15 cellular contexts compared by ENCODE assay signal in the genomic region with DNA sequence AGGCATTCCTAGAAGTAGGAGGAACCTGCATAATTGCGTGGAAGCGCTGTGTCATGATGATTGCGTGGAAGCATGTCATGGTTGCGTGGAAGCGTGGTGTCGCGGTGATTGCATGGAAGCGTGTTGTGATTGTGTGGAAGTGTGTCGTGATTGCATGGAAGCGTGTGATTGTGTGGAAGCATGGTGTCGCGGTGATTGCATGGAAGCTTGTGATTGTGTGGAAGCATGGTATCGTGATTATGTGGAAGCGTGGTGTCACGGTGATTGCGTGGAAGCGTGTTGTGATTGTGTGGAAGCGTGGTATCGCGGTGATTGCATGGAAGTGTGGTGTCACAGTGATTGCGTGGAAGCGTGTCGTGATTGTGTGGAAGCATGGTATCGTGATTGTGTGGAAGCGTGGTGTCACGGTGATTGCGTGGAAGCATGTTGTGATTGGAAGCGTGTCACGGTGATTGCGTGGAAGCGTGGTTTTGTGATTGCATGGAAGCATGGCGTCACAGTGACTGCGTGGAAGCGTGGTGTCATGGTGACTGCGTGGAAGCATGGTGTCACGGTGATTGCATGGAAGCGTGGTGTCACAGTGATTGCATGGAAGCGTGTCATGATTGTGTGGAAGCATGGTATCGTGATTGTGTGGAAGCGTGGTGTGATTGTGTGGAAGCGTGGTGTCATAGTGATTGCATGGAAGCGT.
DNase-seq lines count a peak whose midpoint lies in the region; ATAC-seq, FAIRE-seq and TF ChIP-seq lines count a peak whose summit lies in the region.
"Had no signal": no experiment of that assay in that cellular context is flagged by ENCODE, and none has a peak within 500 bp of the region (broad histone marks: within the 10 kb centered on the region; RNA-seq: fewer than 3 reads in every experiment).

No MANE protein-coding gene starts in this region.

- H3K4me3 Mint-ChIP-seq in HFFc6 = no peak overlapping the region
- H3K4me3 Mint-ChIP-seq: CD4-positive, CD25-positive, alpha-beta regulatory T cell; IgD-negative memory B cell had no signal

- no peaks in the 10 kb centered on the region; the same call in 1 of the 2 replicates for H4K20me1 ChIP-seq in HepG2 (ENCODE audit: insufficient read depth, low read length)

- intact Hi-C loops in HepG2 (cut with micrococcal nuclease; ENCODE audit: unreplicated experiment) (no loop called here), right lobe of liver (cut with DNase I) (no loop called here)

- H4K8ac ChIP-seq in mesendoderm (ENCODE audit: low read depth, low read length) = no peak overlapping the region

- no TSS peak for BruUV-seq in HepG2 (replicated peaks; lab: Mats Ljungman, UMichigan)

- peak; percentile 34 for FAIRE-seq in HepG2 (lab: Jason Lieb, UNC)
- FAIRE-seq in bronchial epithelial cell (lab: Jason Lieb, UNC) = peak; percentile 100
- FAIRE-seq: H54 had no signal

- TF ChIP-seq EP300 in HepG2 (IDR thresholded peaks at IDR 0.05; ENCODE audit: low read depth in 2 of 2, low read length in 2 of 2) (no peak), HepG2 (CRISPR knock-in tag; IDR thresholded peaks at IDR 0.05; ENCODE audit: borderline replicate concordance) (no peak), suprapubic skin (IDR thresholded peaks at IDR 0.05) (no peak)

- H3K79me2 ChIP-seq in HepG2 (ENCODE audit: insufficient read depth, low read length) (no peaks in the 10 kb centered on the region), mesendoderm (ENCODE audit: control insufficient read depth, insufficient read depth, low read length) (no peaks in the 10 kb centered on the region)

- H3K4me2 ChIP-seq in HepG2 (ENCODE audit: low read depth, low read length) = no peak overlapping the region
- no peak overlapping the region for H3K4me2 ChIP-seq in mesendoderm (ENCODE audit: low read length)
- H3K4me2 ChIP-seq: BLaER1 treated with 17β-estradiol and CSF1 and Interleukin-3, amounts not matched to agents 10 nM and 100 nM had no signal

- POLR2A ChIA-PET in HepG2 (lab: Yijun Ruan, JAX) = no interaction called here

- no peak overlapping the region for H2BK15ac ChIP-seq in mesendoderm (replicated peaks; ENCODE audit: low read depth)

- H3K4me3 ChIP-seq in HepG2 (replicated peaks in 1 of 3; ENCODE audit: insufficient read depth in 1 of 3, low read depth in 2 of 3, low read length in 3 of 3) (no peak overlapping the region), right lobe of liver (no peak overlapping the region), bronchial epithelial cell (ENCODE audit: low read depth, low read length) (no peak overlapping the region), mesendoderm (ENCODE audit: low read length) (peak overlapping the region; percentile 6), suprapubic skin (no peak overlapping the region)
- H3K4me3 ChIP-seq: BLaER1 treated with 17β-estradiol and CSF1 and Interleukin-3, amounts not matched to agents 10 nM and 100 nM had no signal

- H3K9ac ChIP-seq in HepG2 (ENCODE audit: insufficient read depth, low read depth, low read length) = no peak overlapping the region
- H3K9ac ChIP-seq in mesendoderm (ENCODE audit: low read length) = no peak overlapping the region
- H3K9ac ChIP-seq: BLaER1 treated with 17β-estradiol and CSF1 and Interleukin-3, amounts not matched to agents 10 nM and 100 nM had no signal

- H3K4me1 Mint-ChIP-seq in HFFc6 (ENCODE audit: low read depth) = no peaks in the 10 kb centered on the region
- H3K4me1 Mint-ChIP-seq: CD4-positive, CD25-positive, alpha-beta regulatory T cell; IgD-negative memory B cell had no signal

- peaks cover 4% of the 10 kb centered on the region for H3K9me3 Mint-ChIP-seq in HFFc6
- H3K9me3 Mint-ChIP-seq: IgD-negative memory B cell had no signal

- no peaks in the 10 kb centered on the region for H3K36me3 ChIP-seq in HepG2 (replicated peaks in 1 of 2; ENCODE audit: control insufficient read depth in 1 of 2, insufficient read depth in 2 of 2, low read length in 2 of 2)
- no peaks in the 10 kb centered on the region for H3K36me3 ChIP-seq in right lobe of liver
- H3K36me3 ChIP-seq in bronchial epithelial cell (ENCODE audit: control insufficient read depth, insufficient read depth, low read length) = no peaks in the 10 kb centered on the region
- no peaks in the 10 kb centered on the region for H3K36me3 ChIP-seq in mesendoderm (ENCODE audit: control insufficient read depth, insufficient read depth, low read length)
- H3K36me3 ChIP-seq in suprapubic skin = no peaks in the 10 kb centered on the region
- H3K36me3 ChIP-seq: BLaER1 treated with 17β-estradiol and CSF1 and Interleukin-3, amounts not matched to agents 10 nM and 100 nM had no signal

- no peaks in the 10 kb centered on the region for H3K79me1 ChIP-seq in mesendoderm (ENCODE audit: low read length)

- no peak overlapping the region for H2AFZ ChIP-seq in HepG2 (ENCODE audit: low read length)

- no peak overlapping the region for H3K27ac Mint-ChIP-seq in HFFc6
- H3K27ac Mint-ChIP-seq: CD4-positive, CD25-positive, alpha-beta regulatory T cell; IgD-negative memory B cell had no signal

- peaks cover 15% of the 10 kb centered on the region for H3K27me3 Mint-ChIP-seq in HFFc6 (ENCODE audit: insufficient read depth)
- H3K27me3 Mint-ChIP-seq: CD4-positive, CD25-positive, alpha-beta regulatory T cell had no signal

- no peak overlapping the region for H3K56ac ChIP-seq in mesendoderm (ENCODE audit: low read length)

- TF ChIP-seq POLR2A in HepG2 (IDR thresholded peaks at IDR 0.05; ENCODE audit: insufficient read depth in 1 of 2, low read depth in 2 of 2, low read length in 2 of 2) (no peak), right lobe of liver (IDR thresholded peaks at IDR 0.05) (no peak), suprapubic skin (IDR thresholded peaks at IDR 0.05) (no peak)

- H3K4ac ChIP-seq in mesendoderm (ENCODE audit: low read depth, low read length) = no peak overlapping the region

- WGBS in HepG2 (ENCODE audit: low lambda C conversion rate) = 63% methylated on average over 42 of the region's 42 CpGs
- WGBS in right lobe of liver (ENCODE audit: insufficient coverage, low coverage, low lambda C conversion rate, missing lambda C conversion rate) = 67% methylated on average over 42 of the region's 42 CpGs
- WGBS in mesendoderm (ENCODE audit: extremely low coverage, insufficient coverage, low lambda C conversion rate) = 97% methylated on average over 23 of the region's 42 CpGs
- 82% methylated on average over 42 of the region's 42 CpGs for WGBS in suprapubic skin

- H3K9me3 ChIP-seq in HepG2 (ENCODE audit: low read length) (no peaks in the 10 kb centered on the region), right lobe of liver (no peaks in the 10 kb centered on the region), suprapubic skin (no peaks in the 10 kb centered on the region)

- CTCF ChIA-PET in HepG2 (lab: Yijun Ruan, JAX; ENCODE audit: low intra/inter-chr PET ratio, low total read pairs) = no interaction called here

- H3K27me3 ChIP-seq in HepG2 (ENCODE audit: control insufficient read depth in 1 of 2, insufficient read depth in 2 of 2, low read length in 2 of 2) (peaks cover 25 to 61% of the 10 kb centered on the region in 2 experiments; a peak in 4 of 5 replicates), right lobe of liver (no peaks in the 10 kb centered on the region), bronchial epithelial cell (ENCODE audit: control insufficient read depth, insufficient read depth, low read length) (no peaks in the 10 kb centered on the region), mesendoderm (ENCODE audit: insufficient read depth, low read length, poor library complexity) (no peaks in the 10 kb centered on the region), suprapubic skin (peaks cover 28% of the 10 kb centered on the region)
- H3K27me3 ChIP-seq: BLaER1 treated with 17β-estradiol and CSF1 and Interleukin-3, amounts not matched to agents 10 nM and 100 nM had no signal

- H2BK5ac ChIP-seq in mesendoderm (ENCODE audit: low read length) = no peak overlapping the region

- H4K5ac ChIP-seq in mesendoderm (ENCODE audit: low read length) = no peak overlapping the region

- H3K23ac ChIP-seq in mesendoderm (ENCODE audit: low read length) = no peak overlapping the region

- no peak for TF ChIP-seq CTCF in HepG2 (CRISPR knock-in tag; IDR thresholded peaks at IDR 0.05)
- TF ChIP-seq CTCF in right lobe of liver (IDR thresholded peaks at IDR 0.05) = no peak
- TF ChIP-seq CTCF in bronchial epithelial cell (IDR thresholded peaks at IDR 0.05; ENCODE audit: insufficient read depth, low read length, severe bottlenecking) = no peak
- no peak for TF ChIP-seq CTCF in suprapubic skin (IDR thresholded peaks at IDR 0.05)
- no peak for TF ChIP-seq CTCF in HFFc6 (IDR thresholded peaks at IDR 0.05)

- ATAC-seq in HepG2 = no peak
- ATAC-seq in right lobe of liver = no peak
- ATAC-seq in GM19467 (IDR thresholded peaks at IDR 0.05; ENCODE audit: unreplicated experiment) = no peak
- ATAC-seq: HCT116 had no signal

- no peak overlapping the region for H2BK120ac ChIP-seq in mesendoderm (ENCODE audit: low read depth, low read length)

- H3K4me1 ChIP-seq in HepG2 (ENCODE audit: insufficient read depth, low read length) (no peaks in the 10 kb centered on the region), right lobe of liver (no peaks in the 10 kb centered on the region), mesendoderm (ENCODE audit: control insufficient read depth, low read depth, low read length) (no peaks in the 10 kb centered on the region), suprapubic skin (no peaks in the 10 kb centered on the region)
- H3K4me1 ChIP-seq: BLaER1 treated with 17β-estradiol and CSF1 and Interleukin-3, amounts not matched to agents 10 nM and 100 nM had no signal

- no peak overlapping the region for H2AK5ac ChIP-seq in mesendoderm (ENCODE audit: low read length)

- no peaks in the 10 kb centered on the region; the same call in 1 of the 2 replicates for H3K36me3 Mint-ChIP-seq in HFFc6 (ENCODE audit: low read depth)
- H3K36me3 Mint-ChIP-seq: CD4-positive, CD25-positive, alpha-beta regulatory T cell; IgD-negative memory B cell had no signal

- no peak overlapping the region for H3K18ac ChIP-seq in mesendoderm (ENCODE audit: low read length)

- DNase-seq in HepG2 (ENCODE audit: low spot score) = no peak
- DNase-seq in right lobe of liver = no peak
- no peak for DNase-seq in bronchial epithelial cell (ENCODE audit: low read depth)
- DNase-seq in mesendoderm = no peak
- no peak for DNase-seq in suprapubic skin (ENCODE audit: low spot score in 2 of 2)
- DNase-seq in HFFc6 = no peak
- DNase-seq: ACHN; Calu3; CD4-positive, CD25-positive, alpha-beta regulatory T cell; DMS 273 treated with DMSO at 0.1 percent for 48 hours had no signal

- in situ Hi-C loops in HepG2 (cut with HindIII; ENCODE audit: extremely low pct_ligation_motif_present, low pct_unique_long_range_greater_than_20kb) = loop anchor here (5.0 kb wide), 1 partner anchor 47 kb away; no protein-coding TSS in a partner anchor

- no peak overlapping the region for H3K27ac ChIP-seq in HepG2 (ENCODE audit: extremely low read length, insufficient read depth, low read length)
- H3K27ac ChIP-seq in right lobe of liver = no peak overlapping the region
- no peak overlapping the region for H3K27ac ChIP-seq in mesendoderm (ENCODE audit: low read depth, low read length)
- H3K27ac ChIP-seq in suprapubic skin = no peak overlapping the region
- H3K27ac ChIP-seq: BLaER1 treated with 17β-estradiol and CSF1 and Interleukin-3, amounts not matched to agents 10 nM and 100 nM had no signal

- no peak for TF ChIP-seq RAD21 in HepG2 (CRISPR knock-in tag; IDR thresholded peaks at IDR 0.05)

TF ChIP-seq in HepG2, 621 proteins besides CTCF, POLR2A, EP300 and RAD21 (continues in another document):
- TF ChIP-seq CREB1 (IDR thresholded peaks at IDR 0.05) (peak; percentile 96), CREB1 (CRISPR knock-in tag; IDR thresholded peaks at IDR 0.05) (no peak)
